ENCODE assay signal across 20 cellular contexts in the genomic region with DNA sequence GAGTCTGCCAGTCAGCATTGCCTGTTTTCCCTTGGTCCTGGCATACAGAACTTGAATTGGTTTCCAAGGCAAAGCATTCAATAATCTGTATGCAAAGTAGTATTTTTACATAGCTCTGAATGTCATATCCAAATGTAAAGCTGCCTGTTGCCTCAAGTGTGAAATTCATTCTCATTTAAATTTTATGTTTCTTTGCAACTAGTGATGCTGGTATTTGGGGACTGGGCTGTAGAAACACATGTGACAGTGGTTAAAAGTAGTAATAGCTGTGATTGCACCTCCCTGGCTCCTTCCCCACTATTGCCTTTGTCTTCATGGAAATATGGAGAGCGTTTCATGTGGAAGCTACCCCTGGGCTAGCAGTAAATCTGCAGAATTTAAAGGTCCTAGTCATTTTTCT.
"Had no signal": no experiment of that assay in that cellular context is flagged by ENCODE, and none has a peak within 500 bp of the region (broad histone marks: within the 10 kb centered on the region; RNA-seq: fewer than 3 reads in every experiment).

No MANE protein-coding gene starts in this region.

- H3K27me3 Mint-ChIP-seq: stimulated activated memory B cell treated with anti-CD40 and anti-IgM and Interleukin-4, amounts not matched to agents 10 μg/mL and 1 μg/mL and 100 μg/mL, for 72 hours; stimulated activated naive CD8-positive, alpha-beta T cell treated with anti-CD3 and anti-CD28 coated beads, Interleukin-15, Interleukin-2, amounts not matched to agents 100 ng/mL and 50 ng/mL, for 24 hours had no signal

- H3K27ac ChIP-seq: coronary artery, hepatocyte, spleen, testis, tibial nerve, upper lobe of right lung, vagina had no signal

- H3K27ac Mint-ChIP-seq: natural killer cell; stimulated activated memory B cell treated with anti-CD40 and anti-IgM and Interleukin-4, amounts not matched to agents 10 μg/mL and 1 μg/mL and 100 μg/mL, for 72 hours; stimulated activated naive CD8-positive, alpha-beta T cell treated with anti-CD3 and anti-CD28 coated beads, Interleukin-15, Interleukin-2, amounts not matched to agents 100 ng/mL and 50 ng/mL, for 24 hours had no signal

- H3K9me3 ChIP-seq: spleen, testis, tibial nerve, upper lobe of right lung, vagina had no signal

- ATAC-seq: natural killer cell; sciatic nerve; stimulated activated memory B cell treated with anti-CD40 and anti-IgM and Interleukin-4, amounts not matched to agents 10 μg/mL and 1 μg/mL and 100 μg/mL, for 72 hours; upper lobe of right lung had no signal

- H3K36me3 Mint-ChIP-seq: natural killer cell; stimulated activated memory B cell treated with anti-CD40 and anti-IgM and Interleukin-4, amounts not matched to agents 10 μg/mL and 1 μg/mL and 100 μg/mL, for 72 hours had no signal

- H3K4me3 Mint-ChIP-seq: natural killer cell; neural crest cell; stimulated activated memory B cell treated with anti-CD40 and anti-IgM and Interleukin-4, amounts not matched to agents 10 μg/mL and 1 μg/mL and 100 μg/mL, for 72 hours; stimulated activated naive CD8-positive, alpha-beta T cell treated with anti-CD3 and anti-CD28 coated beads, Interleukin-15, Interleukin-2, amounts not matched to agents 100 ng/mL and 50 ng/mL, for 24 hours had no signal

- H3K4me1 ChIP-seq: spleen, testis, tibial nerve, upper lobe of right lung, vagina had no signal

- H3K27me3 ChIP-seq: spleen, testis, tibial nerve, upper lobe of right lung, vagina had no signal

- H3K4me1 Mint-ChIP-seq: natural killer cell; neural crest cell; stimulated activated memory B cell treated with anti-CD40 and anti-IgM and Interleukin-4, amounts not matched to agents 10 μg/mL and 1 μg/mL and 100 μg/mL, for 72 hours had no signal

- H3K36me3 ChIP-seq: spleen, tibial nerve, upper lobe of right lung, vagina had no signal

- DNase-seq: effector CD8-positive, alpha-beta T cell; foreskin melanocyte; head of caudate nucleus; kidney glomerular epithelial cell; natural killer cell; posterior cingulate gyrus; spleen; stimulated activated CD4-positive, alpha-beta T cell treated with anti-CD3 and anti-CD28 coated beads, Interleukin-15, amount 100 ng/mL, for 24 hours; stimulated activated CD4-positive, alpha-beta T cell treated with anti-CD3 and anti-CD28 coated beads, Interleukin-1b, Interleukin-23, amount 100 ng/mL, for 48 hours; stimulated activated CD4-positive, alpha-beta T cell treated with anti-CD3 and anti-CD28 coated beads, Interleukin-4, amount 100 ng/mL, for 24 hours; testis; upper lobe of right lung had no signal

- H3K4me3 ChIP-seq: coronary artery, hepatocyte, spleen, testis, tibial nerve, upper lobe of right lung, vagina had no signal

- H3K9me3 Mint-ChIP-seq: natural killer cell; neural crest cell; stimulated activated naive CD8-positive, alpha-beta T cell treated with anti-CD3 and anti-CD28 coated beads, Interleukin-15, Interleukin-2, amounts not matched to agents 100 ng/mL and 50 ng/mL, for 24 hours had no signal
